Comparison of ENCODE assay signal across 8 cellular contexts in genomic region chr6:52595000-52595795, GRCh38. TPM values are rescaled to one million over a fixed set of nuclear protein-coding genes. Genes with fewer than 3 reads are reported as not detected.
DNase-seq lines count a peak whose midpoint lies in the region; ATAC-seq and TF ChIP-seq lines count a peak whose summit lies in the region.

No MANE protein-coding gene starts in this region.

- ATAC-seq in activated CD8-positive, alpha-beta T cell treated with anti-CD3 and anti-CD28 coated beads for 36 hours = peak; percentile 45
- ATAC-seq in activated CD8-positive, alpha-beta T cell treated with anti-CD3 and anti-CD28 coated beads, Interleukin-2, amount 10 ng/mL, durations not matched to agents 7 days and 5 days = no peak
- ATAC-seq in HG02678 (IDR thresholded peaks at IDR 0.05; ENCODE audit: unreplicated experiment) (peak; percentile 67), aorta (ENCODE audit: low FRiP score) (peak; percentile 89)
- no peak for ATAC-seq in naive thymus-derived CD8-positive, alpha-beta T cell

- no peaks in the 10 kb centered on the region for H3K27me3 Mint-ChIP-seq in activated CD8-positive, alpha-beta T cell treated with anti-CD3 and anti-CD28 coated beads for 36 hours
- peaks cover 6% of the 10 kb centered on the region for H3K27me3 Mint-ChIP-seq in activated CD8-positive, alpha-beta T cell treated with anti-CD3 and anti-CD28 coated beads, Interleukin-2, amount 10 ng/mL, durations not matched to agents 7 days and 5 days (ENCODE audit: low read depth)
- no peaks in the 10 kb centered on the region for H3K27me3 Mint-ChIP-seq in naive thymus-derived CD8-positive, alpha-beta T cell

- no peak overlapping the region for H3K4me3 Mint-ChIP-seq in activated CD8-positive, alpha-beta T cell treated with anti-CD3 and anti-CD28 coated beads for 36 hours
- no peak overlapping the region for H3K4me3 Mint-ChIP-seq in activated CD8-positive, alpha-beta T cell treated with anti-CD3 and anti-CD28 coated beads, Interleukin-2, amount 10 ng/mL, durations not matched to agents 7 days and 5 days
- H3K4me3 Mint-ChIP-seq in naive thymus-derived CD8-positive, alpha-beta T cell = no peak overlapping the region

- H3K36me3 ChIP-seq in aorta (ENCODE audit: control insufficient read depth in 1 of 2, insufficient read depth in 2 of 2, low read length in 1 of 2) = no peaks in the 10 kb centered on the region

- no peaks in the 10 kb centered on the region for H3K9me3 ChIP-seq in aorta (ENCODE audit: control insufficient read depth, low read length)

- CTCF ChIA-PET in activated CD8-positive, alpha-beta T cell treated with anti-CD3 and anti-CD28 coated beads for 36 hours (lab: Charles Lee) = interaction anchor here (1.5 to 6.0 kb wide), 4 partner anchors 12 to 195 kb away, joined by 4 to 46 read pairs (median 17); partner anchors contain the start of gene TRAM2
- CTCF ChIA-PET in activated CD8-positive, alpha-beta T cell treated with anti-CD3 and anti-CD28 coated beads, Interleukin-2, amount 10 ng/mL, durations not matched to agents 7 days and 5 days (lab: Charles Lee) = interaction anchor here (0.6 to 3.8 kb wide), 8 partner anchors 20 to 609 kb away, joined by 3 to 17 read pairs (median 3); partner anchors contain the start of gene TRAM2

- POLR2A ChIA-PET in activated CD8-positive, alpha-beta T cell treated with anti-CD3 and anti-CD28 coated beads for 36 hours (lab: Charles Lee) = no interaction called here
- POLR2A ChIA-PET in activated CD8-positive, alpha-beta T cell treated with anti-CD3 and anti-CD28 coated beads, Interleukin-2, amount 10 ng/mL, durations not matched to agents 7 days and 5 days (lab: Charles Lee) = interaction anchor here (0.6 to 1.1 kb wide), 3 partner anchors 17 to 59 kb away, joined by 3 read pairs; no protein-coding TSS in a partner anchor
- POLR2A ChIA-PET in naive thymus-derived CD8-positive, alpha-beta T cell (lab: Charles Lee) = no interaction called here

- H3K27ac Mint-ChIP-seq in activated CD8-positive, alpha-beta T cell treated with anti-CD3 and anti-CD28 coated beads for 36 hours = no peak overlapping the region
- H3K27ac Mint-ChIP-seq in activated CD8-positive, alpha-beta T cell treated with anti-CD3 and anti-CD28 coated beads, Interleukin-2, amount 10 ng/mL, durations not matched to agents 7 days and 5 days = no peak overlapping the region
- H3K27ac Mint-ChIP-seq in naive thymus-derived CD8-positive, alpha-beta T cell = peak overlapping the region in 1 of 10 donors; percentile 17

- H3K36me3 Mint-ChIP-seq in activated CD8-positive, alpha-beta T cell treated with anti-CD3 and anti-CD28 coated beads for 36 hours (ENCODE audit: low read depth) = no peaks in the 10 kb centered on the region
- no peaks in the 10 kb centered on the region for H3K36me3 Mint-ChIP-seq in activated CD8-positive, alpha-beta T cell treated with anti-CD3 and anti-CD28 coated beads, Interleukin-2, amount 10 ng/mL, durations not matched to agents 7 days and 5 days (ENCODE audit: low read depth)
- H3K36me3 Mint-ChIP-seq in naive thymus-derived CD8-positive, alpha-beta T cell = no peaks in the 10 kb centered on the region

- peaks cover 2 to 3% of the 10 kb centered on the region in 2 donors for H3K4me1 ChIP-seq in aorta (ENCODE audit: control insufficient read depth in 1 of 2, insufficient read depth in 2 of 2, low read length in 2 of 2)

- H3K4me1 Mint-ChIP-seq in activated CD8-positive, alpha-beta T cell treated with anti-CD3 and anti-CD28 coated beads for 36 hours (ENCODE audit: low read depth) = peaks cover 5% of the 10 kb centered on the region
- peaks cover 12% of the 10 kb centered on the region for H3K4me1 Mint-ChIP-seq in activated CD8-positive, alpha-beta T cell treated with anti-CD3 and anti-CD28 coated beads, Interleukin-2, amount 10 ng/mL, durations not matched to agents 7 days and 5 days (ENCODE audit: low read depth)
- H3K4me1 Mint-ChIP-seq in naive thymus-derived CD8-positive, alpha-beta T cell = peaks cover 10 to 20% (median 13%) of the 10 kb centered on the region in 4 donors

- WGBS in lower leg skin, 2 donors = 35% methylated on average over 7 of the region's 7 CpGs
- 14 to 27% methylated on average over 7 of the region's 7 CpGs for WGBS in aorta, 2 donors

- TF ChIP-seq POLR2A in lower leg skin (IDR thresholded peaks at IDR 0.05) = no peak

- H3K4me3 ChIP-seq in lower leg skin (ENCODE audit: low read depth, poor library complexity, severe bottlenecking) (no peak overlapping the region), aorta (ENCODE audit: low read length in 2 of 2) (no peak overlapping the region)

- H3K9me3 Mint-ChIP-seq in activated CD8-positive, alpha-beta T cell treated with anti-CD3 and anti-CD28 coated beads for 36 hours = no peaks in the 10 kb centered on the region
- no peaks in the 10 kb centered on the region for H3K9me3 Mint-ChIP-seq in activated CD8-positive, alpha-beta T cell treated with anti-CD3 and anti-CD28 coated beads, Interleukin-2, amount 10 ng/mL, durations not matched to agents 7 days and 5 days (ENCODE audit: insufficient read depth)
- no peaks in the 10 kb centered on the region for H3K9me3 Mint-ChIP-seq in naive thymus-derived CD8-positive, alpha-beta T cell

- DNase-seq in activated CD8-positive, alpha-beta T cell treated with anti-CD3 and anti-CD28 coated beads for 36 hours = no peak
- DNase-seq in activated CD8-positive, alpha-beta T cell treated with anti-CD3 and anti-CD28 coated beads, Interleukin-2, amount 10 ng/mL, durations not matched to agents 7 days and 5 days = no peak
- peak; percentile 82 for DNase-seq in NCI-H1694 treated with DMSO at 0.1 percent for 48 hours (lab: John Stamatoyannopoulos, UW)
- peak; percentile 69 for DNase-seq in brain pericyte (ENCODE audit: low read depth, low spot score)
- peak; percentile 57 to 88 for DNase-seq in lower leg skin (ENCODE audit: low spot score in 2 of 2)
- DNase-seq in aorta = peak in 1 of 2 donors; percentile 62
- no peak for DNase-seq in naive thymus-derived CD8-positive, alpha-beta T cell

- no peak for TF ChIP-seq CTCF in activated CD8-positive, alpha-beta T cell treated with anti-CD3 and anti-CD28 coated beads for 36 hours (IDR thresholded peaks at IDR 0.05)
- TF ChIP-seq CTCF in lower leg skin (IDR thresholded peaks at IDR 0.05) = no peak

- peak overlapping the region in 1 of 2 donors; percentile 50 for H3K27ac ChIP-seq in aorta (ENCODE audit: low read depth in 1 of 2, low read length in 2 of 2)

- H3K27me3 ChIP-seq in aorta (ENCODE audit: control insufficient read depth in 1 of 2, insufficient read depth in 2 of 2, low read length in 1 of 2) = no peaks in the 10 kb centered on the region

- intact Hi-C loops in activated CD8-positive, alpha-beta T cell treated with anti-CD3 and anti-CD28 coated beads for 36 hours (cut with micrococcal nuclease) = loop anchor here (5.0 kb wide), 1 partner anchor 178 kb away; no protein-coding TSS in a partner anchor
- intact Hi-C loops in lower leg skin (cut with DNase I; ENCODE audit: low total_unique reads) (loop anchor here (10.0 kb wide), 1 partner anchor 180 kb away; no protein-coding TSS in a partner anchor), aorta (cut with DNase I) (loop anchor here (5.0 kb wide), 4 partner anchors 67 to 178 kb away; no protein-coding TSS in a partner anchor)

RNA-seq across cellular contexts. Expression of gene TRAM2, which starts 18.3 kb away (rescaled TPM):
- 1 to 10 TPM in 1 of 2 experiments, under 1 TPM in 1; 0.94 to 1.0 TPM for total RNA-seq in activated CD8-positive, alpha-beta T cell treated with anti-CD3 and anti-CD28 coated beads for 36 hours
- total RNA-seq in activated CD8-positive, alpha-beta T cell treated with anti-CD3 and anti-CD28 coated beads, Interleukin-2, amount 10 ng/mL, durations not matched to agents 7 days and 5 days = 1 to 10 TPM; 1.4 TPM
- total RNA-seq in lower leg skin (10 to 100 TPM in 1 of 4 donors, 1 to 10 TPM in 3; 3.7 to 11.5 (median 7.0) TPM), aorta (10 to 100 TPM; 38.0 to 39.5 TPM)
- polyA plus RNA-seq in aorta = 10 to 100 TPM in 1 of 2 donors, 1 to 10 TPM in 1; 7.5 to 22.6 TPM
- 1 to 10 TPM; 9.4 to 9.9 TPM for total RNA-seq in naive thymus-derived CD8-positive, alpha-beta T cell
- 1 to 10 TPM; 3.1 to 4.9 (median 3.3) TPM for polyA plus RNA-seq in naive thymus-derived CD8-positive, alpha-beta T cell

Comparison
In these comparisons a context has a peak if more than half of its experiments do, and no peak if none do; other contexts are left out.
1. ATAC-seq: peak in activated CD8-positive, alpha-beta T cell treated with anti-CD3 and anti-CD28 coated beads for 36 hours (single experiment), HG02678 (single experiment) and aorta (single experiment); none in activated CD8-positive, alpha-beta T cell treated with anti-CD3 and anti-CD28 coated beads, Interleukin-2, amount 10 ng/mL, durations not matched to agents 7 days and 5 days (single experiment) and naive thymus-derived CD8-positive, alpha-beta T cell (0 of 2).
2. DNase-seq: peak in NCI-H1694 treated with DMSO at 0.1 percent for 48 hours (single experiment), brain pericyte (single experiment) and lower leg skin (2 of 2); none in activated CD8-positive, alpha-beta T cell treated with anti-CD3 and anti-CD28 coated beads for 36 hours (single experiment), activated CD8-positive, alpha-beta T cell treated with anti-CD3 and anti-CD28 coated beads, Interleukin-2, amount 10 ng/mL, durations not matched to agents 7 days and 5 days (single experiment) and naive thymus-derived CD8-positive, alpha-beta T cell (0 of 10).